Comparison of ENCODE assay signal across 29 cellular contexts in the genomic region with DNA sequence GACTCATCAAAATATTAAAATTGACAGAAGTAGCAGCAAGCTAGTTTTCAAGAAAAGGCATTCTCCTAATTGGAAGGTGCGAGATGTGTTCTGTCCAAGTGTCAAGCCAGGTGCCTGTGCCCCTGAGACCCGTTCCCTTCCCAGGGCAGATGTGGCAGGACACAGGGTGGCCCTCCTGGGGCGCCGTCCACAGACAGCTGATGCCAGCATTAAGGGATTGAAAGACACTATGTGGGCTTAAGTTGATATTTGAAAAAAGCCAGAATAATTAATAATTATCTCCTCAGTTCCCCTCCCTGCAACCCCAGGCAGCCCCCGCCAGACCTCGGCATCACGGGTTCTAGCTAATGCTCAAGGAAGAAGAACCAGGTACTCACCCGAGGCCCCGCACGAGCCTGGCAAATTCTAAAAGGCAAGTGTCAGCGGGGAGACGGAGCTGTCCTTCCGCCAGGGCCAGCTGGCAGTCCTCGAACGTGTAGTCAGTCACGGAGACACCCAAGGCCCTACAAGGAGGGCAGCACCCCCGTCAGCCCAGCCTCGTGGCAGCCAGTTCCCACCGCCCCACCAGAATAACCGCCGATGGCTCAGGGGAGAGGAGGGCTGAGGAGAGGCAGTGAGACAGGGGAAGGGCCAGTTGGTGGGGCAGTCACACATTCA. TPM values are rescaled to one million over a fixed set of nuclear protein-coding genes. Genes with fewer than 3 reads are reported as not detected.
DNase-seq lines count a peak whose midpoint lies in the region; ATAC-seq and TF ChIP-seq lines count a peak whose summit lies in the region.
"Had no signal": no experiment of that assay in that cellular context is flagged by ENCODE, and none has a peak within 500 bp of the region (broad histone marks: within the 10 kb centered on the region; RNA-seq: fewer than 3 reads in every experiment).

No MANE protein-coding gene starts in this region.

- H3K9me3 Mint-ChIP-seq in activated naive CD4-positive, alpha-beta T cell treated with anti-CD3 and anti-CD28 coated beads, Interleukin-2, amount 50 U/mL, for 72 hours: no peaks in the 10 kb centered on the region
- no peaks in the 10 kb centered on the region for H3K9me3 Mint-ChIP-seq in endodermal cell
- H3K9me3 Mint-ChIP-seq: activated naive CD4-positive, alpha-beta T cell treated with anti-CD3 and anti-CD28 coated beads, Interleukin-2, amount 10 ng/mL, durations not matched to agents 7 days and 5 days; activated T-cell treated with anti-CD3 and anti-CD28 coated beads, Interleukin-2, amount 50 U/mL, for 72 hours had no signal

- H3K27ac ChIP-seq in endodermal cell (ENCODE audit: low read depth, low read length) (no peak overlapping the region), spleen (peak overlapping the region in 4 of 8 donors; percentile 75 to 95 (median 84))
- no peak overlapping the region for H3K27ac ChIP-seq in effector memory CD4-positive, alpha-beta T cell (ENCODE audit: insufficient read depth, low read length, poor library complexity, severe bottlenecking)
- H3K27ac ChIP-seq: colonic mucosa, heart left ventricle, skin epidermis, tibial artery had no signal

- H3K9me3 ChIP-seq in endodermal cell (ENCODE audit: control insufficient read depth, low read length) (no peaks in the 10 kb centered on the region), spleen (no peaks in the 10 kb centered on the region)
- no peaks in the 10 kb centered on the region for H3K9me3 ChIP-seq in effector memory CD4-positive, alpha-beta T cell (ENCODE audit: control insufficient read depth, low read length)
- H3K9me3 ChIP-seq: colonic mucosa, heart left ventricle, stomach, tibial artery had no signal

- peak overlapping the region; percentile 36 to 56 for H3K27ac Mint-ChIP-seq in activated naive CD4-positive, alpha-beta T cell treated with anti-CD3 and anti-CD28 coated beads, Interleukin-2, amount 50 U/mL, for 72 hours
- H3K27ac Mint-ChIP-seq in endodermal cell: no peak overlapping the region
- H3K27ac Mint-ChIP-seq: activated T-cell treated with anti-CD3 and anti-CD28 coated beads, Interleukin-2, amount 50 U/mL, for 72 hours had no signal

- no peak for ATAC-seq in activated naive CD4-positive, alpha-beta T cell treated with anti-CD3 and anti-CD28 coated beads, Interleukin-2, amount 50 U/mL, for 72 hours
- no peak for ATAC-seq in GM21447 (IDR thresholded peaks at IDR 0.05; ENCODE audit: unreplicated experiment)
- ATAC-seq: activated T-cell treated with anti-CD3 and anti-CD28 coated beads, Interleukin-2, amount 50 U/mL, for 72 hours; esophagus mucosa; heart left ventricle; left colon had no signal

- H3K27me3 ChIP-seq in H7 (ENCODE audit: control insufficient read depth, insufficient read depth, low read length) (no peaks in the 10 kb centered on the region), endodermal cell (ENCODE audit: control insufficient read depth, insufficient read depth, low read length, poor library complexity, severe bottlenecking) (no peaks in the 10 kb centered on the region), spleen (replicated peaks in 1 of 7) (no peaks in the 10 kb centered on the region)
- H3K27me3 ChIP-seq in effector memory CD4-positive, alpha-beta T cell (replicated peaks; ENCODE audit: control insufficient read depth, insufficient read depth, low read length, poor library complexity, severe bottlenecking): no peaks in the 10 kb centered on the region
- H3K27me3 ChIP-seq: colonic mucosa, heart left ventricle, stomach, tibial artery had no signal

- TF ChIP-seq CTCF in endodermal cell (conservative IDR thresholded peaks at IDR 0.05): no peak
- TF ChIP-seq CTCF in spleen (IDR thresholded peaks at IDR 0.05 in 8 of 11, conservative IDR thresholded peaks at IDR 0.05 in 3 of 11): no peak

- H3K4me1 ChIP-seq in endodermal cell (ENCODE audit: control insufficient read depth, insufficient read depth, low read length) (no peaks in the 10 kb centered on the region), spleen (peaks cover under 1 to 36% (median 16%) of the 10 kb centered on the region in 6 donors)
- H3K4me1 ChIP-seq in effector memory CD4-positive, alpha-beta T cell (ENCODE audit: control insufficient read depth, insufficient read depth, low read length, poor library complexity, severe bottlenecking): no peaks in the 10 kb centered on the region
- H3K4me1 ChIP-seq: colonic mucosa, tibial artery had no signal

- DNase-seq in activated naive CD4-positive, alpha-beta T cell treated with anti-CD3 and anti-CD28 coated beads, Interleukin-2, amount 50 U/mL, for 72 hours (ENCODE audit: low spot score in 2 of 2): no peak
- DNase-seq in activated naive CD4-positive, alpha-beta T cell treated with Interleukin-2 at 50 U/mL for 16 hours: no peak
- DNase-seq in H7 (peak; percentile 37), endodermal cell (peak; percentile 36), spleen (peak; percentile 76), DMS153 treated with DMSO at 0.1 percent for 48 hours (lab: John Stamatoyannopoulos, UW; ENCODE audit: unreplicated experiment) (no peak)
- no peak for DNase-seq in effector memory CD4-positive, alpha-beta T cell
- DNase-seq: activated naive CD4-positive, alpha-beta T cell treated with anti-CD3 and anti-CD28 coated beads, Interleukin-2, amount 10 ng/mL, durations not matched to agents 7 days and 5 days; activated T-cell treated with anti-CD3 and anti-CD28 coated beads, Interleukin-2, amount 50 U/mL, for 72 hours; colonic mucosa; DMS53; foreskin fibroblast; HCEC 1CT; left colon; NCI-H1105 treated with DMSO at 0.1 percent for 48 hours; NCI-H2029; NCI-H226; occipital lobe; stomach had no signal

- H3K4me3 ChIP-seq in H7 (ENCODE audit: insufficient read depth, low read depth, low read length): no peak overlapping the region
- no peak overlapping the region for H3K4me3 ChIP-seq in endodermal cell (ENCODE audit: low read length)
- H3K4me3 ChIP-seq in spleen: peak overlapping the region in 1 of 8 donors; percentile 14
- H3K4me3 ChIP-seq in effector memory CD4-positive, alpha-beta T cell (ENCODE audit: insufficient read depth, low read depth, low read length, poor library complexity, severe bottlenecking): no peak overlapping the region
- H3K4me3 ChIP-seq: colonic mucosa, heart left ventricle, skin epidermis, stomach, tibial artery had no signal

- no peaks in the 10 kb centered on the region for H3K36me3 Mint-ChIP-seq in activated naive CD4-positive, alpha-beta T cell treated with anti-CD3 and anti-CD28 coated beads, Interleukin-2, amount 50 U/mL, for 72 hours
- H3K36me3 Mint-ChIP-seq in endodermal cell (ENCODE audit: low read depth): peaks cover 69% of the 10 kb centered on the region

- intact Hi-C loops in spleen (cut with DNase I; ENCODE audit: low total_unique reads): no loop called here

- no peak overlapping the region for H3K4me3 Mint-ChIP-seq in endodermal cell
- H3K4me3 Mint-ChIP-seq: activated naive CD4-positive, alpha-beta T cell treated with anti-CD3 and anti-CD28 coated beads, Interleukin-2, amount 10 ng/mL, durations not matched to agents 7 days and 5 days; activated T-cell treated with anti-CD3 and anti-CD28 coated beads, Interleukin-2, amount 50 U/mL, for 72 hours had no signal

- H3K36me3 ChIP-seq in H7 (replicated peaks; ENCODE audit: control insufficient read depth, insufficient read depth, low read length) (peaks cover 40% of the 10 kb centered on the region), endodermal cell (ENCODE audit: control insufficient read depth, insufficient read depth, low read length) (peaks cover 42% of the 10 kb centered on the region), spleen (peaks cover 2 to 100% (median 92%) of the 10 kb centered on the region in 6 donors)
- H3K36me3 ChIP-seq in effector memory CD4-positive, alpha-beta T cell (ENCODE audit: control insufficient read depth, insufficient read depth, low read length): peaks cover 40% of the 10 kb centered on the region
- H3K36me3 ChIP-seq: colonic mucosa had no signal

- no peaks in the 10 kb centered on the region for H3K4me1 Mint-ChIP-seq in endodermal cell
- H3K4me1 Mint-ChIP-seq: activated naive CD4-positive, alpha-beta T cell treated with anti-CD3 and anti-CD28 coated beads, Interleukin-2, amount 10 ng/mL, durations not matched to agents 7 days and 5 days had no signal

- no peak for TF ChIP-seq POLR2A in spleen (IDR thresholded peaks at IDR 0.05)

- WGBS in endodermal cell (ENCODE audit: insufficient coverage in 1 of 2, insufficient read length in 1 of 2), 2 experiments: 94 to 95% methylated on average over 10 to 21 of the region's 21 CpGs
- 93 to 97% (median 95%) methylated on average over 21 of the region's 21 CpGs for WGBS in spleen, 5 donors

- no peak overlapping the region for H3K9ac ChIP-seq in endodermal cell (ENCODE audit: extremely low read depth, low read length, poor library complexity, severe bottlenecking)

- H3K27me3 Mint-ChIP-seq in endodermal cell (ENCODE audit: insufficient read depth): no peaks in the 10 kb centered on the region
- H3K27me3 Mint-ChIP-seq: activated naive CD4-positive, alpha-beta T cell treated with anti-CD3 and anti-CD28 coated beads, Interleukin-2, amount 10 ng/mL, durations not matched to agents 7 days and 5 days had no signal

RNA-seq across cellular contexts. Expression of gene SLC6A3, which starts 29.1 kb away (rescaled TPM):
- not detected for total RNA-seq in activated naive CD4-positive, alpha-beta T cell treated with anti-CD3 and anti-CD28 coated beads, Interleukin-2, amount 50 U/mL, for 72 hours
- 0.07 TPM in 2 replicates for total RNA-seq in H7 (2014; rRNA removed; shearing (Covaris generic))
- under 1 TPM in 1 of 2 donors, not detected in 1; 0.18 TPM for total RNA-seq in endodermal cell
- 0.85 TPM for polyA plus RNA-seq in endodermal cell (2013, experiment 1 of 2)
- 0.66 TPM for polyA plus RNA-seq in endodermal cell (2013, experiment 2 of 2)
- total RNA-seq in spleen: under 1 TPM in 3 of 7 donors, not detected in 4; 0.09 to 0.27 (median 0.18) TPM
- polyA plus RNA-seq in spleen: under 1 TPM; 0.02 to 0.06 (median 0.03) TPM
- total RNA-seq: activated T-cell treated with anti-CD3 and anti-CD28 coated beads, Interleukin-2, amount 50 U/mL, for 72 hours; bronchial epithelial cell; colonic mucosa; G401; left colon; mesenteric fat pad; occipital lobe; pulmonary artery endothelial cell; stomach had no signal
- polyA plus RNA-seq: BJ had no signal

RNA-seq across cellular contexts. Expression of gene LPCAT1, which starts 49.4 kb away (rescaled TPM):
- 10 to 100 TPM; 29.2 to 37.6 TPM for total RNA-seq in activated naive CD4-positive, alpha-beta T cell treated with anti-CD3 and anti-CD28 coated beads, Interleukin-2, amount 50 U/mL, for 72 hours
- 70.2 and 77.5 TPM in 2 replicates for total RNA-seq in H7 (2014; rRNA removed; shearing (Covaris generic))
- total RNA-seq in endodermal cell (100 to 1,000 TPM in 1 of 2 donors, 10 to 100 TPM in 1; 78.5 to 124 TPM), spleen (100 to 1,000 TPM; 126 to 322 (median 223) TPM)
- polyA plus RNA-seq in endodermal cell (2013, experiment 1 of 2): 72.3 TPM
- polyA plus RNA-seq in endodermal cell (2013, experiment 2 of 2): 67.4 TPM
- 100 to 1,000 TPM in 1 of 3 donors, 10 to 100 TPM in 2; 52.2 to 123 (median 94.8) TPM for polyA plus RNA-seq in spleen

Comparison
In these comparisons a context has a peak if more than half of its experiments do, and no peak if none do; other contexts are left out.
1. DNase-seq: peak in H7 (single experiment), endodermal cell (single experiment) and spleen (single experiment); none in activated naive CD4-positive, alpha-beta T cell treated with anti-CD3 and anti-CD28 coated beads, Interleukin-2, amount 50 U/mL, for 72 hours (0 of 2), activated naive CD4-positive, alpha-beta T cell treated with Interleukin-2 at 50 U/mL for 16 hours (single experiment), DMS153 treated with DMSO at 0.1 percent for 48 hours (single experiment) and effector memory CD4-positive, alpha-beta T cell (0 of 3).